Comparison of ENCODE assay signal across 1 cellular context in genomic region chr17:47941998-47942490, GRCh38.
TF ChIP-seq lines count a peak whose summit lies in the region.

No MANE protein-coding gene starts in this region.

TF ChIP-seq in SK-N-SH, 30 proteins besides CTCF, POLR2A, EP300 and RAD21 (continued from another document):
- TF ChIP-seq IRF3 (IDR thresholded peaks at IDR 0.05; ENCODE audit: low read depth, low read length): no peak
TF ChIP-seq in SK-N-SH: peak in this region for 0.
